In the genomic region with DNA sequence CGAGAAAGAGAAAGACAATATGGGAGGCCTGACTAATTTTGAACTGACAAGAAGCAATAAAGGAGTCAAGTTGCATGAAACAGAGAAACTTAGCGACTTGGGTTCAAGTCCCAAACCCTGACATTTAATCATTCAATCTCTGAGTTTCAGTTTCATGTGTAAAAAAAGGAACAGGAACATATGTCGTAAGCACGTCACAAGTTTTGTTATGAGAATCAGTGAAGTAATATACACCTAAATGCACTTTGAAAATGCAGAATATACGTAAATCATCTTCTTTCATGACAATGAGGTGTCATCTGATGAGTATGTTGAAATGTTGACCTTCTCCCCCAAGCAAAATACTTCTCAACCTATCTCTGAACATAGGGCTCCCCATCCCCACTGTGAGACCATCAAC, we compare ENCODE assay signal across 9 cellular contexts. TPM values are rescaled to one million over a fixed set of nuclear protein-coding genes. Genes with fewer than 3 reads are reported as not detected.
DNase-seq lines count a peak whose midpoint lies in the region; ATAC-seq and TF ChIP-seq lines count a peak whose summit lies in the region.
"Had no signal": no experiment of that assay in that cellular context is flagged by ENCODE, and none has a peak within 500 bp of the region (broad histone marks: within the 10 kb centered on the region; RNA-seq: fewer than 3 reads in every experiment).

No MANE protein-coding gene starts in this region.

- no peak overlapping the region for H3K27ac ChIP-seq in esophagus squamous epithelium

- H3K9me3 ChIP-seq in esophagus squamous epithelium: no peaks in the 10 kb centered on the region

- 45 to 67% methylated on average over 5 of the region's 5 CpGs for WGBS in esophagus squamous epithelium, 2 donors

- DNase-seq in GM20000 (ENCODE audit: low spot score) (peak; percentile 45), superior temporal gyrus (ENCODE audit: extremely low spot score) (no peak), left ventricle myocardium superior (no peak), SW 1271 (lab: John Stamatoyannopoulos, UW) (no peak), esophagus squamous epithelium (lab: John Stamatoyannopoulos, UW) (no peak)
- no peak for DNase-seq in activated naive CD4-positive, alpha-beta T cell treated with anti-CD3 and anti-CD28 coated beads, Interleukin-2, amount 50 U/mL, for 72 hours (ENCODE audit: low spot score in 2 of 2)
- DNase-seq: kidney had no signal

- H3K4me3 ChIP-seq in esophagus squamous epithelium: no peak overlapping the region

- no peaks in the 10 kb centered on the region for H3K4me1 ChIP-seq in esophagus squamous epithelium

- intact Hi-C loops in left ventricle myocardium superior (cut with micrococcal nuclease): no loop called here
- intact Hi-C loops in esophagus squamous epithelium (cut with DNase I): no loop called here

- H3K36me3 Mint-ChIP-seq in activated naive CD4-positive, alpha-beta T cell treated with anti-CD3 and anti-CD28 coated beads, Interleukin-2, amount 50 U/mL, for 72 hours: peaks cover 4 to 15% of the 10 kb centered on the region in 2 donors

- ATAC-seq in GM18502 (IDR thresholded peaks at IDR 0.05; ENCODE audit: poor library complexity, unreplicated experiment) (peak; percentile 83), HG03139 (IDR thresholded peaks at IDR 0.05; ENCODE audit: unreplicated experiment) (peak; percentile 83), left ventricle myocardium superior (no peak)
- peak; percentile 90 to 93 for ATAC-seq in activated naive CD4-positive, alpha-beta T cell treated with anti-CD3 and anti-CD28 coated beads, Interleukin-2, amount 50 U/mL, for 72 hours

- H3K36me3 ChIP-seq in esophagus squamous epithelium: peaks cover 0 to 25% (median 0%) of the 10 kb centered on the region in 3 donors

- H3K27me3 ChIP-seq in esophagus squamous epithelium: no peaks in the 10 kb centered on the region

- peak overlapping the region; percentile 82 to 87 for H3K27ac Mint-ChIP-seq in activated naive CD4-positive, alpha-beta T cell treated with anti-CD3 and anti-CD28 coated beads, Interleukin-2, amount 50 U/mL, for 72 hours

- TF ChIP-seq CTCF in GM20000 (IDR thresholded peaks at IDR 0.05; ENCODE audit: extremely low read depth, missing control alignments) (no peak), esophagus squamous epithelium (IDR thresholded peaks at IDR 0.05) (no peak)

- H3K9me3 Mint-ChIP-seq in activated naive CD4-positive, alpha-beta T cell treated with anti-CD3 and anti-CD28 coated beads, Interleukin-2, amount 50 U/mL, for 72 hours: no peaks in the 10 kb centered on the region

- no peak for TF ChIP-seq POLR2A in esophagus squamous epithelium (IDR thresholded peaks at IDR 0.05)

RNA-seq across cellular contexts. Expression of a gene that starts 10.4 kb away (rescaled TPM):
- total RNA-seq in activated naive CD4-positive, alpha-beta T cell treated with anti-CD3 and anti-CD28 coated beads, Interleukin-2, amount 50 U/mL, for 72 hours: 10 to 100 TPM; 33.6 to 56.3 TPM
- total RNA-seq in left ventricle myocardium superior: 41.8 TPM
- 10 to 100 TPM in 3 of 4 donors, 1 to 10 TPM in 1; 5.4 to 30.9 (median 14.8) TPM for total RNA-seq in esophagus squamous epithelium

RNA-seq across cellular contexts. Expression of a gene that starts 50.3 kb away (rescaled TPM):
- 100 to 1,000 TPM; 160 to 466 TPM for total RNA-seq in activated naive CD4-positive, alpha-beta T cell treated with anti-CD3 and anti-CD28 coated beads, Interleukin-2, amount 50 U/mL, for 72 hours
- total RNA-seq in left ventricle myocardium superior (145 TPM), esophagus squamous epithelium (100 to 1,000 TPM; 287 to 793 (median 450) TPM)
